In the genomic region with DNA sequence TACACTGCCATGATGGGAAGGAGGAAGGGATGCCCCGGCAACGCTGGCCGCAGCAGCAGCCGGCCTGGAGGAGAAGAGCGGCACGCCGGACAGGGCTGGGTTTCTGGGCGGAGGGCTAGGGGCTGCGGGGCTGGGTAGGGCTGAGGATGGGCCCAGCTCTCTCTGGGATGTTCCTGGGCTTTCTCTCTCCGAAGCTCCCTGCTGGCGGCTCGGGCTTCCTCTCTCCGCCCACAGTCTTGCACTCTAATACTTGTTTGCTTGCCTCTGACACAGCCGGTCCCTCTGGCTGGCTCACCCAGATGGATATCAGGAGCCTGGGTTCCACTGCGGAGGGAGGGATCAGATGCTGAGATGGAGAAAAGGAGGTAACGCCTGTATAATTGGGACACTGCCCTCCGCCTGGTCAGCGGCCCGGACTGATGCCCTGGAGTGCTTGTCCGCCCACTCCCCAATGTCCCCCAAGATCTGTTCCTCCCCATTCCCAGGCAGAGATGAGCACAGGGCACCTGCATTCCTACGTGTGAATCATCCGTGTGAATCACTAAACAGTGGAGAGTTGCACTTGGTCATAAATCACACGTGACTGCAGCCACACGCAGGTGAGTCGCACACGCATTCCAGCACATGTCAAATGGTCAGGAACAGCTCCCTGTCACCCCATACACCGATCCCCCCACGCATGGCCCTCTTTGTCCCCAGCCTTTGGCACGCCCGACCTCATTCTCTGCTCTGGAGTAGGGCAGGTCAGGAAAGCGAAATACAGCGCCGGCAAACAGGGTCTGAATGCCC, we compare ENCODE assay signal across 8 cellular contexts. TPM values are rescaled to one million over a fixed set of nuclear protein-coding genes. Genes with fewer than 3 reads are reported as not detected.
DNase-seq lines count a peak whose midpoint lies in the region; ATAC-seq, FAIRE-seq and TF ChIP-seq lines count a peak whose summit lies in the region.

Gene ALOXE3 (minus strand): TSS at position 535 of the 789 bp plus-strand sequence. CDS start 524 bp downstream, at position 11.

- DNase-seq in NCI-H345 (lab: John Stamatoyannopoulos, UW) (peak; percentile 10), NCI-H345 treated with DMSO at 0.1 percent for 48 hours (lab: John Stamatoyannopoulos, UW; ENCODE audit: unreplicated experiment) (no peak), NCI-H1694 treated with DMSO at 0.1 percent for 48 hours (lab: John Stamatoyannopoulos, UW) (peak; percentile 16), K562 (ENCODE audit: extremely low read depth in 1 of 4, low spot score in 3 of 4) (peak in 3 of 4 experiments; percentile 21 to 41 (median 31)), inferior parietal cortex (ENCODE audit: extremely low spot score) (peak; percentile 27), NCI-H128 (lab: John Stamatoyannopoulos, UW; ENCODE audit: unreplicated experiment) (no peak)

- no peak for TF ChIP-seq POLR2A in K562 (conservative IDR thresholded peaks at IDR 0.05)

- in situ Hi-C loops in K562 (cut with MboI), result no loop called here

- peak within 1 kb of the TSS; percentile 98 for H3K4me2 ChIP-seq in K562 (ENCODE audit: insufficient read depth, low read length)

- H3K9ac ChIP-seq in K562 (ENCODE audit: insufficient read depth in 1 of 2, low read depth in 2 of 2, low read length in 2 of 2), result peak within 1 kb of the TSS; percentile 55 to 83

- no peaks in the 10 kb centered on the region for H3K9me3 ChIP-seq in K562 (replicated peaks; ENCODE audit: control insufficient read depth, insufficient read depth, low read depth, low read length)

- TF ChIP-seq RAD21 in K562 (CRISPR knock-in tag; conservative IDR thresholded peaks at IDR 0.05 in 1 of 2, IDR thresholded peaks at IDR 0.05 in 1 of 2), result no peak

- BruUV-seq in K562 (replicated peaks; lab: Mats Ljungman, UMichigan), result no TSS peak

- intact Hi-C loops in K562 (cut with micrococcal nuclease), result loop anchor here (2.0 kb wide), 2 partner anchors 37 to 57 kb away; no protein-coding TSS in a partner anchor

- CTCF ChIA-PET in K562 (lab: Yijun Ruan, JAX; ENCODE audit: low intra/inter-chr PET ratio), result interaction anchor here (0.6 to 2.4 kb wide), 2 partner anchors 38 to 180 kb away, joined by 3 to 9 read pairs; no protein-coding TSS in a partner anchor

- peaks cover 8% of the 10 kb centered on the region; the same call in 1 of the 2 replicates for H4K20me1 ChIP-seq in K562 (replicated peaks; ENCODE audit: control insufficient read depth, insufficient read depth, low read length)

- POLR2A ChIA-PET in K562 (lab: Yijun Ruan, JAX), result interaction anchor here (1.6 kb wide), 1 partner anchor 55 kb away, joined by 6 read pairs; no protein-coding TSS in a partner anchor

- no peak; the same call in 2 of the 3 replicates for ATAC-seq in K562
- no peak for ATAC-seq in HG02973 (IDR thresholded peaks at IDR 0.05; ENCODE audit: unreplicated experiment)

- TF ChIP-seq CTCF in K562 (IDR thresholded peaks at IDR 0.05 in 2 of 3, conservative IDR thresholded peaks at IDR 0.05 in 1 of 3; ENCODE audit: insufficient read depth in 2 of 3, low read depth in 1 of 3, low read length in 3 of 3), result no peak

- H3K4me3 ChIP-seq in K562, result peak within 1 kb of the TSS; percentile 65
- H3K4me3 ChIP-seq in skin epidermis, result peak within 1 kb of the TSS; percentile 39 to 51 (median 46)

- peak within 1 kb of the TSS; percentile 84 for H2AFZ ChIP-seq in K562 (ENCODE audit: low read depth, low read length)

- H3K79me2 ChIP-seq in K562 (ENCODE audit: control insufficient read depth, insufficient read depth, low read length), result no peaks in the 10 kb centered on the region

- H3K4me1 ChIP-seq in K562 (replicated peaks in 1 of 2; ENCODE audit: control insufficient read depth in 2 of 2, insufficient read depth in 2 of 2, low read length in 2 of 2), result peaks cover 17 to 35% of the 10 kb centered on the region in 2 experiments

- no peaks in the 10 kb centered on the region for H3K36me3 ChIP-seq in K562 (ENCODE audit: control insufficient read depth, insufficient read depth, low read length)

- no peak for FAIRE-seq in K562 (lab: Jason Lieb, UNC)

- no peaks in the 10 kb centered on the region for H3K9me1 ChIP-seq in K562 (ENCODE audit: control insufficient read depth, insufficient read depth, low read length)

- no peak for TF ChIP-seq EP300 in K562 (IDR thresholded peaks at IDR 0.05; ENCODE audit: low read length)

- H3K27ac ChIP-seq in K562 (ENCODE audit: extremely low read depth, low read depth, low read length), result peak within 1 kb of the TSS; percentile 63; the same call in 2 of the 3 replicates
- peak within 1 kb of the TSS; percentile 4 to 87 (median 70) for H3K27ac ChIP-seq in skin epidermis

- 5% methylated on average over 26 of the region's 33 CpGs for WGBS in K562 (ENCODE audit: insufficient coverage, low coverage, missing lambda C conversion rate)

- peaks cover 14 to 41% of the 10 kb centered on the region in 2 experiments for H3K27me3 ChIP-seq in K562 (ENCODE audit: control insufficient read depth in 2 of 2, insufficient read depth in 2 of 2, low read length in 2 of 2)

TF ChIP-seq in K562, 482 proteins besides CTCF, POLR2A, EP300 and RAD21 (continues in another document):
- TF ChIP-seq U2AF2 (optimal IDR thresholded peaks at IDR 0.05; ENCODE audit: low read depth, low read length) (no peak), RNF219 (CRISPR knock-in tag; IDR thresholded peaks at IDR 0.05) (no peak), LARP7 (IDR thresholded peaks at IDR 0.05) (no peak), ZEB2 (IDR thresholded peaks at IDR 0.05) (peak; percentile 70), SRSF1 (IDR thresholded peaks at IDR 0.05; ENCODE audit: low read depth, low read length) (no peak), CTBP1 (IDR thresholded peaks at IDR 0.05; ENCODE audit: borderline replicate concordance) (peak; percentile 49; the same call in 1 of the 2 replicates), GATA2 (CRISPR knock-in tag; IDR thresholded peaks at IDR 0.05) (peak; percentile 17; the same call in 1 of the 2 replicates), BHLHE40 (IDR thresholded peaks at IDR 0.05; ENCODE audit: low read length) (peak; percentile 66), MIER1 (IDR thresholded peaks at IDR 0.05; ENCODE audit: low read depth) (no peak), ZSCAN32 (CRISPR knock-in tag; IDR thresholded peaks at IDR 0.05) (no peak), STAT5A (IDR thresholded peaks at IDR 0.05; ENCODE audit: borderline replicate concordance, low read length) (no peak), FOSL1 (tag; conservative IDR thresholded peaks at IDR 0.05) (peak; percentile 75), SMARCE1 (IDR thresholded peaks at IDR 0.05) (0 out of 2 replicates have a peak, but pooled peaks have one; percentile 20), SMC3 (conservative IDR thresholded peaks at IDR 0.05; ENCODE audit: insufficient read depth, low read depth, low read length) (no peak), CREBBP (IDR thresholded peaks at IDR 0.05; ENCODE audit: low read depth, low read length) (no peak), DDX20 (tag; IDR thresholded peaks at IDR 0.05; ENCODE audit: low read depth) (no peak), HES1 (IDR thresholded peaks at IDR 0.05; ENCODE audit: low read depth) (no peak), BRF1 (IDR thresholded peaks at IDR 0.05; ENCODE audit: borderline replicate concordance, extremely low read depth, insufficient read length) (no peak), TCF3 (CRISPR knock-in tag; IDR thresholded peaks at IDR 0.05) (no peak), BMI1 (IDR thresholded peaks at IDR 0.05; ENCODE audit: low read length) (no peak), HIVEP1 (CRISPR knock-in tag; IDR thresholded peaks at IDR 0.05) (no peak)

RNA-seq across cellular contexts. Expression of gene ALOXE3, which starts in this region (rescaled TPM):
- 0.12 TPM in 1 of 2 replicates, not detected in the other for total RNA-seq in K562 (2011; cell fraction: chromatin; rRNA removed; ENCODE audit: low replicate concordance)
- total RNA-seq in K562 (2011; cell fraction: nucleolus; rRNA removed), result not detected in 2 replicates
- not detected in 2 replicates for total RNA-seq in K562 (2011; cell fraction: nucleoplasm; rRNA removed)
- total RNA-seq in K562 (2014; rRNA removed) (not detected in 2 replicates), K562 (2014; rRNA removed; fragmentation: Illumina TruSeq; extraction: Trizol) (not detected in 2 replicates), K562 (2015; rRNA removed; fragmentation: Illumina TruSeq; extraction: Trizol) (0.04 TPM in 1 of 2 replicates, not detected in the other), K562 (2021) (not detected in 2 replicates)
- polyA plus RNA-seq in K562 (2011; rRNA removed) (not detected in 2 replicates), K562 (2014; fragmentation: Illumina TruSeq; extraction: Trizol) (not detected in 2 replicates), K562 (2014; fragmentation: Nextera tagmentation; extraction: Ambion mirVana) (not detected), K562 (2014; rRNA removed) (0.04 TPM in 1 of 2 replicates, not detected in the other)
- not detected in 2 replicates for polyA plus RNA-seq in K562 (2011; cell fraction: cytosol; rRNA removed)
- 0.03 and 0.06 TPM in 2 replicates for polyA plus RNA-seq in K562 (2011; cell fraction: nucleus; rRNA removed)
- 0.14 TPM in 1 of 2 replicates, not detected in the other for polyA plus RNA-seq in K562 (2012)
- not detected in 2 replicates for polyA minus RNA-seq in K562 (2011; rRNA and poly(A)+ RNA removed)
- not detected in 2 replicates for polyA minus RNA-seq in K562 (2011; cell fraction: cytosol; rRNA and poly(A)+ RNA removed)
- polyA minus RNA-seq in K562 (2011; cell fraction: nucleus; rRNA and poly(A)+ RNA removed), result not detected in 2 replicates

Comparison
In these comparisons a context has a peak if more than half of its experiments do, and no peak if none do; other contexts are left out.
1. DNase-seq: peak in NCI-H345 (single experiment), NCI-H1694 treated with DMSO at 0.1 percent for 48 hours (single experiment) and inferior parietal cortex (single experiment); none in NCI-H345 treated with DMSO at 0.1 percent for 48 hours (single experiment) and NCI-H128 (single experiment).
2. Peak in DNase-seq, H3K4me3 ChIP-seq, H3K27ac ChIP-seq, H3K9ac ChIP-seq and H3K4me2 ChIP-seq in K562; RNA of the gene not detected or under 1 TPM.